In genomic region chr1:44089371-44090070, GRCh38 we compare ENCODE assay signal across 18 cellular contexts. TPM values are rescaled to one million over a fixed set of nuclear protein-coding genes. Genes with fewer than 3 reads are reported as not detected.
DNase-seq lines count a peak whose midpoint lies in the region; ATAC-seq, FAIRE-seq and TF ChIP-seq lines count a peak whose summit lies in the region.
"Had no signal": no experiment of that assay in that cellular context is flagged by ENCODE, and none has a peak within 500 bp of the region (broad histone marks: within the 10 kb centered on the region; RNA-seq: fewer than 3 reads in every experiment).

No MANE protein-coding gene starts in this region.

- H3K27ac ChIP-seq in SK-N-SH (ENCODE audit: low read depth in 2 of 2, low read length in 1 of 2) (no peak overlapping the region), endothelial cell of umbilical vein (ENCODE audit: insufficient read depth, low read depth, low read length) (no peak overlapping the region)
- H3K27ac ChIP-seq: thoracic aorta had no signal

- no TSS peak for BruUV-seq in endothelial cell of umbilical vein (replicated peaks; lab: Mats Ljungman, UMichigan)

- H3K27me3 ChIP-seq in SK-N-SH (ENCODE audit: insufficient read depth) = no peaks in the 10 kb centered on the region
- peaks cover 1 to 15% of the 10 kb centered on the region in 2 experiments for H3K27me3 ChIP-seq in endothelial cell of umbilical vein (ENCODE audit: control insufficient read depth in 2 of 2, insufficient read depth in 2 of 2, low read length in 2 of 2)

- H3K9me3 ChIP-seq in SK-N-SH (no peaks in the 10 kb centered on the region), endothelial cell of umbilical vein (replicated peaks; ENCODE audit: control insufficient read depth, insufficient read depth, low read length) (no peaks in the 10 kb centered on the region)
- H3K9me3 ChIP-seq: thoracic aorta had no signal

- TF ChIP-seq POLR2A in endothelial cell of umbilical vein (IDR thresholded peaks at IDR 0.05; ENCODE audit: low read depth, low read length) = no peak

- no peak for TF ChIP-seq RAD21 in SK-N-SH (IDR thresholded peaks at IDR 0.05; ENCODE audit: low read length)

- H3K79me2 ChIP-seq in SK-N-SH (ENCODE audit: insufficient read depth) (no peaks in the 10 kb centered on the region), endothelial cell of umbilical vein (ENCODE audit: control insufficient read depth, insufficient read depth, low read length) (no peaks in the 10 kb centered on the region)

- H3K9ac ChIP-seq in SK-N-SH = no peak overlapping the region
- H3K9ac ChIP-seq in endothelial cell of umbilical vein (replicated peaks; ENCODE audit: extremely low read depth, insufficient read depth, low read length) = no peak overlapping the region

- peaks cover 8% of the 10 kb centered on the region for H3F3A ChIP-seq in SK-N-SH (replicated peaks; ENCODE audit: insufficient read depth)

- WGBS in SK-N-SH (ENCODE audit: low lambda C conversion rate) = 91% methylated on average over 13 of the region's 13 CpGs

- no peak for DNase-seq in SK-N-SH
- DNase-seq in NCI-H748 (lab: John Stamatoyannopoulos, UW; ENCODE audit: unreplicated experiment) = peak; percentile 87
- DNase-seq in endothelial cell of umbilical vein (ENCODE audit: low read depth, low spot score) = peak; percentile 66
- peak; percentile 26 for DNase-seq in renal cortical epithelial cell (ENCODE audit: low read depth)
- no peak for DNase-seq in iPS-NIHi11 (ENCODE audit: low spot score)
- DNase-seq in anterior cingulate cortex (lab: John Stamatoyannopoulos, UW) = no peak
- DNase-seq in occipital lobe (lab: John Stamatoyannopoulos, UW) = no peak
- DNase-seq: activated naive CD8-positive, alpha-beta T cell treated with anti-CD3 and anti-CD28 coated beads, Interleukin-2, amount 50 U/mL, for 24 hours; effector memory CD4-positive, alpha-beta T cell; glutamatergic neuron; MM.1S; retina had no signal

- CTCF ChIA-PET in SK-N-SH (lab: Yijun Ruan, JAX) = interaction anchor here (1.7 kb wide), 1 partner anchor 563 kb away, joined by 4 read pairs; no protein-coding TSS in a partner anchor
- CTCF ChIA-PET in endothelial cell of umbilical vein (lab: Charles Lee) = interaction anchor here (2.7 kb wide), 1 partner anchor 41 kb away, joined by 10 read pairs; no protein-coding TSS in a partner anchor

- intact Hi-C loops in endothelial cell of umbilical vein (cut with micrococcal nuclease) = loop anchor here (10.0 kb wide), 1 partner anchor 95 kb away; no protein-coding TSS in a partner anchor

- FAIRE-seq in endothelial cell of umbilical vein (lab: Jason Lieb, UNC) = peak; percentile 63
- FAIRE-seq: D721Med, GM12878 had no signal

- H4K20me1 ChIP-seq in SK-N-SH (ENCODE audit: insufficient read depth) = no peaks in the 10 kb centered on the region
- no peaks in the 10 kb centered on the region for H4K20me1 ChIP-seq in endothelial cell of umbilical vein (replicated peaks; ENCODE audit: control insufficient read depth, extremely low read depth, insufficient read depth, low read length)

- no peak overlapping the region for H2AFZ ChIP-seq in SK-N-SH (ENCODE audit: low read depth)
- H2AFZ ChIP-seq in endothelial cell of umbilical vein (ENCODE audit: low read depth, low read length) = no peak overlapping the region

- no peaks in the 10 kb centered on the region for H3K9me2 ChIP-seq in SK-N-SH

- no peaks in the 10 kb centered on the region for H3K4me1 ChIP-seq in SK-N-SH (ENCODE audit: control insufficient read depth in 1 of 2, insufficient read depth in 2 of 2, low read depth in 1 of 2, low read length in 1 of 2)
- no peaks in the 10 kb centered on the region for H3K4me1 ChIP-seq in endothelial cell of umbilical vein (ENCODE audit: control insufficient read depth, extremely low read depth, insufficient read depth, low read length)

- H3K4me3 ChIP-seq in SK-N-SH (ENCODE audit: low read depth in 2 of 2, low read length in 1 of 2) (no peak overlapping the region), endothelial cell of umbilical vein (replicated peaks in 1 of 3; ENCODE audit: insufficient read depth in 1 of 3, low read depth in 1 of 3, low read length in 3 of 3) (no peak overlapping the region)
- H3K4me3 ChIP-seq: GM12878, thoracic aorta had no signal

- TF ChIP-seq CTCF in SK-N-SH (IDR thresholded peaks at IDR 0.05) (no peak), endothelial cell of umbilical vein (IDR thresholded peaks at IDR 0.05; ENCODE audit: extremely low read depth in 1 of 2, insufficient read depth in 1 of 2, low read depth in 1 of 2, low read length in 2 of 2) (no peak)

- POLR2A ChIA-PET in SK-N-SH (lab: Yijun Ruan, JAX) (no interaction called here), endothelial cell of umbilical vein (lab: Charles Lee) (no interaction called here)

- dilution Hi-C loops in endothelial cell of umbilical vein (cut with MboI; ENCODE audit: extremely low pct_ligation_motif_present, low sequenced_read_pairs) = no loop called here

- H3K4me2 ChIP-seq in SK-N-SH (no peak overlapping the region), endothelial cell of umbilical vein (ENCODE audit: insufficient read depth, low read length) (no peak overlapping the region)

- H3K36me3 ChIP-seq in SK-N-SH (replicated peaks in 1 of 2; ENCODE audit: control insufficient read depth in 1 of 2, insufficient read depth in 2 of 2, low read length in 1 of 2) (no peaks in the 10 kb centered on the region), endothelial cell of umbilical vein (ENCODE audit: control insufficient read depth in 2 of 2, extremely low read depth in 1 of 2, insufficient read depth in 2 of 2, low read length in 2 of 2) (no peaks in the 10 kb centered on the region)
- H3K36me3 ChIP-seq: thoracic aorta had no signal

- ATAC-seq in SK-N-SH treated with all-trans-retinoic acid at 6 μM for 48 hours = peak; percentile 36; the same call in 1 of the 3 replicates
- ATAC-seq: activated naive CD8-positive, alpha-beta T cell treated with anti-CD3 and anti-CD28 coated beads, Interleukin-2, amount 50 U/mL, for 24 hours; GM12878 had no signal

- TF ChIP-seq EP300 in SK-N-SH (IDR thresholded peaks at IDR 0.05; ENCODE audit: borderline replicate concordance in 1 of 2, low read depth in 1 of 2, low read length in 1 of 2) = no peak

- H3K9me1 ChIP-seq in endothelial cell of umbilical vein (replicated peaks; ENCODE audit: control insufficient read depth, extremely low read depth, insufficient read depth, low read length) = no peaks in the 10 kb centered on the region

TF ChIP-seq in SK-N-SH, 30 proteins besides CTCF, POLR2A, EP300 and RAD21 (continues in another document):
- no peak for TF ChIP-seq FOXJ3 (CRISPR knock-in tag; IDR thresholded peaks at IDR 0.05)

TF ChIP-seq in endothelial cell of umbilical vein, 7 proteins besides CTCF, POLR2A, EP300 and RAD21 (continues in another document):
- TF ChIP-seq FOS (IDR thresholded peaks at IDR 0.05; ENCODE audit: borderline replicate concordance, insufficient read depth, low read length) (no peak), EZH2 (IDR thresholded peaks at IDR 0.05; ENCODE audit: borderline replicate concordance, low read depth, low read length, severe bottlenecking) (no peak), GATA2 (IDR thresholded peaks at IDR 0.05; ENCODE audit: insufficient read depth, insufficient read length, low read depth, low read length) (no peak), POLR2AphosphoS5 (IDR thresholded peaks at IDR 0.05; ENCODE audit: insufficient read depth, low read depth, low read length) (no peak), JUN (IDR thresholded peaks at IDR 0.05; ENCODE audit: borderline replicate concordance, insufficient read depth, insufficient read length, low read depth) (no peak)

RNA-seq across cellular contexts. Expression of gene KLF17, which starts 29.1 kb away (rescaled TPM):
- polyA plus RNA-seq in SK-N-SH (2012; rRNA removed) (0.21 and 0.26 TPM in 2 replicates), endothelial cell of umbilical vein (not detected in 2 replicates)
- polyA plus RNA-seq in SK-N-SH (2012; cell fraction: cytosol; rRNA removed) = 0.18 and 0.25 TPM in 2 replicates
- polyA plus RNA-seq in SK-N-SH (2012; cell fraction: nucleus; rRNA removed) = 0.29 and 0.38 TPM in 2 replicates
- total RNA-seq in endothelial cell of umbilical vein (not detected in 2 replicates), renal cortical epithelial cell (not detected in 2 replicates), occipital lobe (0.31 TPM)
- not detected in 2 replicates for polyA plus RNA-seq in endothelial cell of umbilical vein (2011; cell fraction: cytosol; rRNA removed)
- polyA plus RNA-seq in endothelial cell of umbilical vein (2011; cell fraction: nucleus; rRNA removed) = not detected in 2 replicates
- not detected in 2 replicates for polyA plus RNA-seq in endothelial cell of umbilical vein (2012)
- not detected in 2 replicates for polyA minus RNA-seq in endothelial cell of umbilical vein
- polyA minus RNA-seq in endothelial cell of umbilical vein (2011; cell fraction: cytosol; rRNA and poly(A)+ RNA removed) = 0.72 TPM
- polyA minus RNA-seq in endothelial cell of umbilical vein (2011; cell fraction: nucleus; rRNA and poly(A)+ RNA removed) = not detected in 2 replicates
- total RNA-seq: A673, GM12878, mesenteric fat pad had no signal
- polyA plus RNA-seq: GM12878 had no signal

RNA-seq across cellular contexts. Expression of gene KLF18, which starts 51.9 kb away (rescaled TPM):
- not detected in 2 replicates for polyA plus RNA-seq in SK-N-SH (2012; rRNA removed)
- polyA plus RNA-seq in SK-N-SH (2012; cell fraction: cytosol; rRNA removed) = not detected in 2 replicates
- polyA plus RNA-seq in SK-N-SH (2012; cell fraction: nucleus; rRNA removed) = not detected in 2 replicates
- total RNA-seq in endothelial cell of umbilical vein = not detected in 2 replicates
- not detected in 2 replicates for polyA plus RNA-seq in endothelial cell of umbilical vein
- not detected in 2 replicates for polyA plus RNA-seq in endothelial cell of umbilical vein (2011; cell fraction: cytosol; rRNA removed)
- polyA plus RNA-seq in endothelial cell of umbilical vein (2011; cell fraction: nucleus; rRNA removed) = 0.04 TPM in 1 of 2 replicates, not detected in the other
- not detected in 2 replicates for polyA plus RNA-seq in endothelial cell of umbilical vein (2012)
- not detected in 2 replicates for polyA minus RNA-seq in endothelial cell of umbilical vein
- polyA minus RNA-seq in endothelial cell of umbilical vein (2011; cell fraction: cytosol; rRNA and poly(A)+ RNA removed) = not detected
- polyA minus RNA-seq in endothelial cell of umbilical vein (2011; cell fraction: nucleus; rRNA and poly(A)+ RNA removed) = not detected in 2 replicates
- not detected in 2 replicates for total RNA-seq in renal cortical epithelial cell
- not detected for total RNA-seq in occipital lobe
- total RNA-seq: A673, GM12878, mesenteric fat pad, thoracic aorta had no signal
- polyA plus RNA-seq: GM12878 had no signal

RNA-seq across cellular contexts. Expression of gene SLC6A9, which starts 58.3 kb away (rescaled TPM):
- polyA plus RNA-seq in SK-N-SH (2012; rRNA removed) = 3.6 and 3.9 TPM in 2 replicates
- 1.3 and 2.5 TPM in 2 replicates for polyA plus RNA-seq in SK-N-SH (2012; cell fraction: cytosol; rRNA removed)
- 10.7 and 12.4 TPM in 2 replicates for polyA plus RNA-seq in SK-N-SH (2012; cell fraction: nucleus; rRNA removed)
- total RNA-seq in endothelial cell of umbilical vein = 1.3 and 1.5 TPM in 2 replicates
- polyA plus RNA-seq in endothelial cell of umbilical vein = 0.80 and 0.81 TPM in 2 replicates
- 0.32 and 0.72 TPM in 2 replicates for polyA plus RNA-seq in endothelial cell of umbilical vein (2011; cell fraction: cytosol; rRNA removed)
- 0.97 and 1.1 TPM in 2 replicates for polyA plus RNA-seq in endothelial cell of umbilical vein (2011; cell fraction: nucleus; rRNA removed)
- 0.62 and 0.70 TPM in 2 replicates for polyA plus RNA-seq in endothelial cell of umbilical vein (2012)
- 1.5 and 2.2 TPM in 2 replicates for polyA minus RNA-seq in endothelial cell of umbilical vein
- 49.0 TPM for polyA minus RNA-seq in endothelial cell of umbilical vein (2011; cell fraction: cytosol; rRNA and poly(A)+ RNA removed)
- polyA minus RNA-seq in endothelial cell of umbilical vein (2011; cell fraction: nucleus; rRNA and poly(A)+ RNA removed) = 0.58 and 1.3 TPM in 2 replicates
- 2.8 and 5.0 TPM in 2 replicates for total RNA-seq in renal cortical epithelial cell
- total RNA-seq in occipital lobe = 3.0 TPM

Comparison
In these comparisons a context has a peak if more than half of its experiments do, and no peak if none do; other contexts are left out.
1. DNase-seq: peak in NCI-H748 (single experiment), endothelial cell of umbilical vein (single experiment) and renal cortical epithelial cell (single experiment); none in SK-N-SH (single experiment), iPS-NIHi11 (single experiment), anterior cingulate cortex (0 of 58) and occipital lobe (single experiment).